In the genomic region with DNA sequence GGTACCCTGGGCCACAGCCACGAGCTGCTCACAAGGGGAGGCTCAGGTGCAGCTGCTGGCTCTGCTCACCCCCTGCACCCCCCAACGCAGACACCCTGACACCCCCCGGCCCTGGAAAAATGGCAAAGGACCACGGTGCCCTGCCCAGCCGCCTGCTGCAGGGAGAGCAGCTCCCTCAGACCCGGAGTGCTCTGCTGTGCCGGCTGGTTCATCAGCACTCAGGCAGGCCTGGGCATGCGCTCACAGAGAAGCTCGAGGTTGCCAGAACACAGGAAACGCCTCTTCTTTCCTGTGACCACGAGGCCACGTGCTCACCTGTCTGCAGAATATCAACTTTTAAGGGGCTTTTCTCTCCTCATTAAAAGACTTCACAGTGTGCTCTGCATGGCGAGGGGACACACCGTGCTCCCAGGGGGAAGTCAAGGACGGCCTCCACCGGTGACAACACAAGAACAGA, we compare ENCODE assay signal across 8 cellular contexts. TPM values are rescaled to one million over a fixed set of nuclear protein-coding genes. Genes with fewer than 3 reads are reported as not detected.
A peak's percentile ranks its signal among the peaks of the same experiment; 100 is the strongest.
DNase-seq lines count a peak whose midpoint lies in the region; ATAC-seq and TF ChIP-seq lines count a peak whose summit lies in the region.

No MANE protein-coding gene starts in this region.

- dilution Hi-C loops in IMR-90 (cut with HindIII; ENCODE audit: low sequenced_read_pairs, unreplicated experiment), result no loop called here

- 0 out of 2 replicates have a peak overlapping the region, but pooled peaks have one; percentile 8 for H2BK120ac ChIP-seq in IMR-90 (ENCODE audit: low read depth, low read length)

- TF ChIP-seq POLR2A in IMR-90 (IDR thresholded peaks at IDR 0.05; ENCODE audit: low read depth, low read length), result no peak

- ATAC-seq in IMR-90 (ENCODE audit: low read depth) (no peak), mucosa of descending colon (peak; percentile 70)
- ATAC-seq in activated CD8-positive, alpha-beta memory T cell treated with anti-CD3 and anti-CD28 coated beads, Interleukin-2, amount 10 ng/mL, durations not matched to agents 7 days and 5 days, result peak; percentile 97

- H3K9ac ChIP-seq in IMR-90 (ENCODE audit: low read depth, low read length), result no peak overlapping the region

- peak overlapping the region; percentile 51 for H2AFZ ChIP-seq in IMR-90 (replicated peaks; ENCODE audit: low read length, poor library complexity)

- H3K27ac ChIP-seq in IMR-90 (ENCODE audit: insufficient read depth, low read length), result peak overlapping the region; percentile 29; the same call in 1 of the 2 replicates

- no TSS peak for BruUV-seq in IMR-90 (replicated peaks; lab: Mats Ljungman, UMichigan)

- peak overlapping the region in 1 of 2 experiments; percentile 54; a peak in 2 of 4 replicates for H4K8ac ChIP-seq in IMR-90 (ENCODE audit: low read depth in 2 of 2, low read length in 2 of 2)

- peak overlapping the region; percentile 71 for H4K5ac ChIP-seq in IMR-90 (ENCODE audit: low read depth, low read length)

- CTCF ChIA-PET in IMR-90 (lab: Yijun Ruan, JAX), result interaction anchor here (1.1 kb wide), 1 partner anchor 13 kb away, joined by 4 read pairs; no protein-coding TSS in a partner anchor
- CTCF ChIA-PET in activated CD8-positive, alpha-beta memory T cell treated with anti-CD3 and anti-CD28 coated beads, Interleukin-2, amount 10 ng/mL, durations not matched to agents 7 days and 5 days (lab: Charles Lee), result interaction anchor here (0.7 to 1.8 kb wide), 13 partner anchors 9 to 266 kb away, joined by 3 to 46 read pairs (median 4); partner anchors contain the start of genes C1orf159, SDF4 and UBE2J2

- peaks cover 3% of the 10 kb centered on the region for H3K27me3 Mint-ChIP-seq in activated CD8-positive, alpha-beta memory T cell treated with anti-CD3 and anti-CD28 coated beads, Interleukin-2, amount 10 ng/mL, durations not matched to agents 7 days and 5 days

- H3K14ac ChIP-seq in IMR-90 (replicated peaks; ENCODE audit: low read depth, low read length), result 0 out of 2 replicates have a peak overlapping the region, but pooled peaks have one; percentile 1

- H3K4me1 Mint-ChIP-seq in activated CD8-positive, alpha-beta memory T cell treated with anti-CD3 and anti-CD28 coated beads, Interleukin-2, amount 10 ng/mL, durations not matched to agents 7 days and 5 days, result peaks cover 14% of the 10 kb centered on the region

- H3K4me3 Mint-ChIP-seq in activated CD8-positive, alpha-beta memory T cell treated with anti-CD3 and anti-CD28 coated beads, Interleukin-2, amount 10 ng/mL, durations not matched to agents 7 days and 5 days, result no peak overlapping the region

- DNase-seq in DMS79 treated with DMSO at 0.1 percent for 48 hours (lab: John Stamatoyannopoulos, UW), result peak; percentile 51
- DNase-seq in IMR-90, result no peak
- DNase-seq in activated CD8-positive, alpha-beta memory T cell treated with anti-CD3 and anti-CD28 coated beads, Interleukin-2, amount 10 ng/mL, durations not matched to agents 7 days and 5 days, result peak; percentile 88
- DNase-seq in mucosa of descending colon, result peak in 2 of 3 donors; percentile 42 to 76
- no peak for DNase-seq in NCI-H146 treated with DMSO at 0.1 percent for 48 hours (lab: John Stamatoyannopoulos, UW; ENCODE audit: unreplicated experiment)
- no peak for DNase-seq in T1000 (lab: John Stamatoyannopoulos, UW)
- DNase-seq in medulla oblongata (ENCODE audit: extremely low spot score), result no peak
- DNase-seq in AG08395 (ENCODE audit: low spot score), result no peak

- TF ChIP-seq CTCF in IMR-90 (conservative IDR thresholded peaks at IDR 0.05; ENCODE audit: low read depth, low read length), result no peak
- no peak for TF ChIP-seq CTCF in mucosa of descending colon (IDR thresholded peaks at IDR 0.05)

- H3K4me3 ChIP-seq in IMR-90 (ENCODE audit: insufficient read depth, low read depth, low read length), result no peak overlapping the region
- no peak overlapping the region for H3K4me3 ChIP-seq in mucosa of descending colon

- no peaks in the 10 kb centered on the region; the same call in 1 of the 2 replicates for H4K20me1 ChIP-seq in IMR-90 (ENCODE audit: insufficient read depth, low read length)

- H3K4ac ChIP-seq in IMR-90 (ENCODE audit: low read depth, low read length), result peak overlapping the region; percentile 35; the same call in 1 of the 2 replicates

- in situ Hi-C loops in IMR-90 (cut with MboI; ENCODE audit: low sequenced_read_pairs), result no loop called here

- 82% methylated on average over 7 of the region's 16 CpGs; no CpG with 5 or more reads in 1 of the 2 experiments for WGBS in IMR-90 (ENCODE audit: extremely low coverage in 2 of 2, insufficient read length in 1 of 2), 2 experiments

- H3K79me1 ChIP-seq in IMR-90 (ENCODE audit: low read depth in 1 of 2, low read length in 2 of 2), result peaks cover 3 to 20% of the 10 kb centered on the region in 2 experiments; a peak in 2 of 4 replicates

- peak overlapping the region; percentile 73; the same call in 1 of the 2 replicates for H2AK5ac ChIP-seq in IMR-90 (ENCODE audit: low read depth, low read length)

- peaks cover 43% of the 10 kb centered on the region for H3K36me3 ChIP-seq in IMR-90 (ENCODE audit: control insufficient read depth, insufficient read depth, low read length)
- H3K36me3 ChIP-seq in mucosa of descending colon (ENCODE audit: low read depth), result peaks cover 6% of the 10 kb centered on the region

- H3K4me1 ChIP-seq in IMR-90 (ENCODE audit: control insufficient read depth, insufficient read depth, low read length) (peaks cover 9% of the 10 kb centered on the region), mucosa of descending colon (ENCODE audit: low read depth) (peaks cover 6% of the 10 kb centered on the region)

- no peak for TF ChIP-seq RAD21 in IMR-90 (IDR thresholded peaks at IDR 0.05; ENCODE audit: low read length)

- no peaks in the 10 kb centered on the region for H3K27me3 ChIP-seq in IMR-90 (ENCODE audit: control insufficient read depth, insufficient read depth, low read length)

- H3K56ac ChIP-seq in IMR-90 (ENCODE audit: extremely low read depth, insufficient read depth, low read length), result no peak overlapping the region

- no peak overlapping the region for H4K91ac ChIP-seq in IMR-90 (ENCODE audit: insufficient read depth, low read depth, low read length)

- peak overlapping the region; percentile 81 for H3K27ac Mint-ChIP-seq in activated CD8-positive, alpha-beta memory T cell treated with anti-CD3 and anti-CD28 coated beads, Interleukin-2, amount 10 ng/mL, durations not matched to agents 7 days and 5 days

- peak overlapping the region; percentile 90 for H2AK9ac ChIP-seq in IMR-90 (replicated peaks; ENCODE audit: low read depth, low read length, poor library complexity)

- no peak overlapping the region; the same call in 2 of the 3 replicates for H2BK15ac ChIP-seq in IMR-90 (ENCODE audit: low read depth, low read length)

- no peaks in the 10 kb centered on the region for H3K9me3 Mint-ChIP-seq in activated CD8-positive, alpha-beta memory T cell treated with anti-CD3 and anti-CD28 coated beads, Interleukin-2, amount 10 ng/mL, durations not matched to agents 7 days and 5 days (ENCODE audit: low read depth)

- peaks cover 13% of the 10 kb centered on the region for H3K36me3 Mint-ChIP-seq in activated CD8-positive, alpha-beta memory T cell treated with anti-CD3 and anti-CD28 coated beads, Interleukin-2, amount 10 ng/mL, durations not matched to agents 7 days and 5 days

- H3K4me2 ChIP-seq in IMR-90 (ENCODE audit: low read depth, low read length), result no peak overlapping the region

- no peaks in the 10 kb centered on the region for H3K9me1 ChIP-seq in IMR-90 (ENCODE audit: insufficient read depth, low read length)

- H2BK20ac ChIP-seq in IMR-90 (ENCODE audit: low read depth, low read length), result peak overlapping the region; percentile 14; the same call in 1 of the 2 replicates

- intact Hi-C loops in IMR-90 (cut with micrococcal nuclease), result no loop called here
- intact Hi-C loops in mucosa of descending colon (cut with DNase I, micrococcal nuclease), result loop anchor here in 1 of 2 donors (10.0 kb wide), 1 partner anchor 126 kb away; no protein-coding TSS in a partner anchor

- POLR2A ChIA-PET in IMR-90 (lab: Charles Lee; ENCODE audit: unreplicated experiment), result interaction anchor here (0.6 kb wide), 1 partner anchor 32 kb away, joined by 8 read pairs; no protein-coding TSS in a partner anchor

- no peak overlapping the region for H3K23ac ChIP-seq in IMR-90 (ENCODE audit: low read depth, low read length)

- H2BK5ac ChIP-seq in IMR-90 (ENCODE audit: low read depth, low read length, poor library complexity, severe bottlenecking), result peak overlapping the region; percentile 21

- no peaks in the 10 kb centered on the region for H3K9me3 ChIP-seq in IMR-90 (ENCODE audit: control insufficient read depth, insufficient read depth, low read length)
- no peaks in the 10 kb centered on the region for H3K9me3 ChIP-seq in mucosa of descending colon

- H3K18ac ChIP-seq in IMR-90 (ENCODE audit: low read depth, low read length), result 0 out of 2 replicates have a peak overlapping the region, but pooled peaks have one; percentile 4

RNA-seq across cellular contexts. Expression of gene C1QTNF12, which starts 4.3 kb away (rescaled TPM):
- 0.36 TPM in 1 of 2 replicates, not detected in the other for total RNA-seq in IMR-90 (2012; rRNA removed)
- 1.1 and 2.6 TPM in 2 replicates for polyA plus RNA-seq in IMR-90 (2012; rRNA removed)
- polyA plus RNA-seq in IMR-90 (2012; cell fraction: cytosol; rRNA removed), result 0.65 and 0.84 TPM in 2 replicates
- polyA plus RNA-seq in IMR-90 (2012; cell fraction: nucleus; rRNA removed; ENCODE audit: low replicate concordance), result 8.4 and 27.4 TPM in 2 replicates
- 1 to 10 TPM; 2.0 to 2.6 TPM for total RNA-seq in activated CD8-positive, alpha-beta memory T cell treated with anti-CD3 and anti-CD28 coated beads, Interleukin-2, amount 10 ng/mL, durations not matched to agents 7 days and 5 days
- 10 to 100 TPM; 21.5 to 54.0 (median 36.5) TPM for total RNA-seq in mucosa of descending colon

RNA-seq across cellular contexts. Expression of gene B3GALT6, which starts 18.8 kb away (rescaled TPM):
- total RNA-seq in IMR-90 (2012; rRNA removed), result 12.2 and 18.3 TPM in 2 replicates
- polyA plus RNA-seq in IMR-90 (2012; rRNA removed), result 23.0 and 29.2 TPM in 2 replicates
- 24.3 and 37.0 TPM in 2 replicates for polyA plus RNA-seq in IMR-90 (2012; cell fraction: cytosol; rRNA removed)
- 10.2 and 16.5 TPM in 2 replicates for polyA plus RNA-seq in IMR-90 (2012; cell fraction: nucleus; rRNA removed; ENCODE audit: low replicate concordance)
- 10 to 100 TPM; 17.6 to 25.5 TPM for total RNA-seq in activated CD8-positive, alpha-beta memory T cell treated with anti-CD3 and anti-CD28 coated beads, Interleukin-2, amount 10 ng/mL, durations not matched to agents 7 days and 5 days
- 10 to 100 TPM in 1 of 3 donors, 1 to 10 TPM in 2; 7.3 to 12.5 (median 9.0) TPM for total RNA-seq in mucosa of descending colon

RNA-seq across cellular contexts. Expression of gene SDF4, which starts 19.1 kb away (rescaled TPM):
- total RNA-seq in IMR-90 (2012; rRNA removed), result 57.0 and 69.4 TPM in 2 replicates
- 250 and 252 TPM in 2 replicates for polyA plus RNA-seq in IMR-90 (2012; rRNA removed)
- polyA plus RNA-seq in IMR-90 (2012; cell fraction: cytosol; rRNA removed), result 292 and 384 TPM in 2 replicates
- polyA plus RNA-seq in IMR-90 (2012; cell fraction: nucleus; rRNA removed; ENCODE audit: low replicate concordance), result 224 and 287 TPM in 2 replicates
- 100 to 1,000 TPM; 109 to 144 TPM for total RNA-seq in activated CD8-positive, alpha-beta memory T cell treated with anti-CD3 and anti-CD28 coated beads, Interleukin-2, amount 10 ng/mL, durations not matched to agents 7 days and 5 days
- total RNA-seq in mucosa of descending colon, result 100 to 1,000 TPM; 169 to 257 (median 226) TPM

RNA-seq across cellular contexts. Expression of gene UBE2J2, which starts 22.8 kb away (rescaled TPM):
- total RNA-seq in IMR-90 (2012; rRNA removed), result 20.3 and 20.6 TPM in 2 replicates
- 62.3 and 67.5 TPM in 2 replicates for polyA plus RNA-seq in IMR-90 (2012; rRNA removed)
- 55.5 and 69.4 TPM in 2 replicates for polyA plus RNA-seq in IMR-90 (2012; cell fraction: cytosol; rRNA removed)
- 93.5 and 102 TPM in 2 replicates for polyA plus RNA-seq in IMR-90 (2012; cell fraction: nucleus; rRNA removed; ENCODE audit: low replicate concordance)
- 10 to 100 TPM; 71.3 to 83.3 TPM for total RNA-seq in activated CD8-positive, alpha-beta memory T cell treated with anti-CD3 and anti-CD28 coated beads, Interleukin-2, amount 10 ng/mL, durations not matched to agents 7 days and 5 days
- total RNA-seq in mucosa of descending colon, result 10 to 100 TPM; 49.8 to 65.8 (median 61.1) TPM

RNA-seq across cellular contexts. Expression of gene SCNN1D, which starts 29.4 kb away (rescaled TPM):
- total RNA-seq in IMR-90 (2012; rRNA removed), result 0.18 and 0.28 TPM in 2 replicates
- polyA plus RNA-seq in IMR-90 (2012; rRNA removed), result 3.7 and 4.4 TPM in 2 replicates
- 1.7 and 3.1 TPM in 2 replicates for polyA plus RNA-seq in IMR-90 (2012; cell fraction: cytosol; rRNA removed)
- polyA plus RNA-seq in IMR-90 (2012; cell fraction: nucleus; rRNA removed; ENCODE audit: low replicate concordance), result 45.3 and 115 TPM in 2 replicates
- total RNA-seq in activated CD8-positive, alpha-beta memory T cell treated with anti-CD3 and anti-CD28 coated beads, Interleukin-2, amount 10 ng/mL, durations not matched to agents 7 days and 5 days, result 1 to 10 TPM; 4.7 to 5.0 TPM
- total RNA-seq in mucosa of descending colon, result 1 to 10 TPM; 3.5 to 5.4 (median 4.5) TPM

Comparison
In these comparisons a context has a peak if more than half of its experiments do, and no peak if none do; other contexts are left out.
1. DNase-seq: peak in DMS79 treated with DMSO at 0.1 percent for 48 hours (single experiment), activated CD8-positive, alpha-beta memory T cell treated with anti-CD3 and anti-CD28 coated beads, Interleukin-2, amount 10 ng/mL, durations not matched to agents 7 days and 5 days (single experiment) and mucosa of descending colon (2 of 3); none in IMR-90 (single experiment), NCI-H146 treated with DMSO at 0.1 percent for 48 hours (single experiment), T1000 (single experiment), medulla oblongata (single experiment) and AG08395 (single experiment).
2. RNA of gene C1QTNF12, which starts 4.3 kb away (total RNA-seq): 21.5 to 54.0 TPM in mucosa of descending colon; 2.0 to 2.6 TPM in activated CD8-positive, alpha-beta memory T cell treated with anti-CD3 and anti-CD28 coated beads, Interleukin-2, amount 10 ng/mL, durations not matched to agents 7 days and 5 days and 0.36 TPM in IMR-90; every median in the first group is over 4 times any median in the second.